In genomic region chr18:58609536-58609993, GRCh38 we compare ENCODE assay signal across 12 cellular contexts. TPM values are rescaled to one million over a fixed set of nuclear protein-coding genes. Genes with fewer than 3 reads are reported as not detected.
A peak's percentile ranks its signal among the peaks of the same experiment; 100 is the strongest.
DNase-seq lines count a peak whose midpoint lies in the region; ATAC-seq and TF ChIP-seq lines count a peak whose summit lies in the region.
"Had no signal": no experiment of that assay in that cellular context is flagged by ENCODE, and none has a peak within 500 bp of the region (broad histone marks: within the 10 kb centered on the region; RNA-seq: fewer than 3 reads in every experiment).

No MANE protein-coding gene starts in this region.

- H3K4me1 Mint-ChIP-seq in naive B cell = peaks cover 32 to 53% (median 48%) of the 10 kb centered on the region in 3 donors
- no peaks in the 10 kb centered on the region for H3K4me1 Mint-ChIP-seq in endothelial cell (ENCODE audit: unreplicated experiment)

- H2AFZ ChIP-seq in MM.1S (ENCODE audit: low read length) = peak overlapping the region; percentile 11; the same call in 1 of the 2 replicates

- peak; percentile 55 for ATAC-seq in activated CD4-positive, CD25-positive, alpha-beta regulatory T cell treated with anti-CD3 and anti-CD28 coated beads, Interleukin-2, amount 50 U/mL, for 24 hours
- peak; percentile 73 for ATAC-seq in GM21528 (IDR thresholded peaks at IDR 0.05; ENCODE audit: low FRiP score, unreplicated experiment)
- peak; percentile 89 to 94 for ATAC-seq in naive B cell (ENCODE audit: low read depth in 2 of 2)

- H3K27ac ChIP-seq in MM.1S (ENCODE audit: low read length) = no peak overlapping the region
- H3K27ac ChIP-seq: 22Rv1, coronary artery, ovary had no signal

- H3K36me3 Mint-ChIP-seq in naive B cell = no peaks in the 10 kb centered on the region
- H3K36me3 Mint-ChIP-seq in endothelial cell (ENCODE audit: low read depth, unreplicated experiment) = no peaks in the 10 kb centered on the region

- H3K27ac Mint-ChIP-seq in naive B cell (peak overlapping the region in 1 of 6 donors; percentile 80), endothelial cell (ENCODE audit: unreplicated experiment) (no peak overlapping the region)

- no peaks in the 10 kb centered on the region for H3K79me2 ChIP-seq in MM.1S (ENCODE audit: low read length)

- no peaks in the 10 kb centered on the region for H3K9me3 ChIP-seq in MM.1S (replicated peaks; ENCODE audit: insufficient read depth, low read length)
- H3K9me3 ChIP-seq: ovary had no signal

- TF ChIP-seq CTCF in MM.1S (IDR thresholded peaks at IDR 0.05; ENCODE audit: low read length) (no peak), endothelial cell (IDR thresholded peaks at IDR 0.05; ENCODE audit: unreplicated experiment) (no peak)

- no peak overlapping the region for H3K9ac ChIP-seq in MM.1S (ENCODE audit: low read length)

- no peak overlapping the region for H3K4me2 ChIP-seq in MM.1S (ENCODE audit: low read depth, low read length)

- H3K4me3 ChIP-seq in MM.1S (ENCODE audit: low read length) = no peak overlapping the region
- H3K4me3 ChIP-seq: coronary artery, ovary had no signal

- no peaks in the 10 kb centered on the region for H3K27me3 ChIP-seq in MM.1S (replicated peaks; ENCODE audit: insufficient read depth, low read length)
- H3K27me3 ChIP-seq: ovary had no signal

- no peaks in the 10 kb centered on the region for H4K20me1 ChIP-seq in MM.1S (ENCODE audit: insufficient read depth, low read length)

- H3K4me3 Mint-ChIP-seq in naive B cell (peak overlapping the region in 5 of 8 donors; percentile 25 to 77 (median 59)), endothelial cell (ENCODE audit: unreplicated experiment) (no peak overlapping the region)

- H3F3A ChIP-seq in MM.1S (ENCODE audit: insufficient read depth, low read length) = no peaks in the 10 kb centered on the region

- no peak for DNase-seq in activated CD4-positive, CD25-positive, alpha-beta regulatory T cell treated with anti-CD3 and anti-CD28 coated beads, Interleukin-2, amount 50 U/mL, for 72 hours
- DNase-seq in MM.1S = no peak
- DNase-seq in naive B cell = peak; percentile 17
- DNase-seq in activated CD4-positive, CD25-positive, alpha-beta regulatory T cell (lab: John Stamatoyannopoulos, UW) = no peak
- no peak for DNase-seq in erythroblast (lab: John Stamatoyannopoulos, UW)
- no peak for DNase-seq in endothelial cell (ENCODE audit: low spot score)
- DNase-seq: hypothalamus, ovary had no signal

- no peak for TF ChIP-seq POLR2A in erythroblast (IDR thresholded peaks at IDR 0.05; ENCODE audit: low read length)

- H3K4me1 ChIP-seq in MM.1S (ENCODE audit: low read length) = peaks cover 8% of the 10 kb centered on the region

- H3K9me3 Mint-ChIP-seq in naive B cell = no peaks in the 10 kb centered on the region
- no peaks in the 10 kb centered on the region for H3K9me3 Mint-ChIP-seq in endothelial cell (ENCODE audit: unreplicated experiment)

- H3K9me2 ChIP-seq in MM.1S (replicated peaks; ENCODE audit: insufficient read depth, low read length) = no peaks in the 10 kb centered on the region

- H3K27me3 Mint-ChIP-seq in naive B cell = no peaks in the 10 kb centered on the region
- peaks cover 2% of the 10 kb centered on the region for H3K27me3 Mint-ChIP-seq in endothelial cell (ENCODE audit: unreplicated experiment)

- no peaks in the 10 kb centered on the region for H3K36me3 ChIP-seq in MM.1S (replicated peaks; ENCODE audit: insufficient read depth, low read length)
- H3K36me3 ChIP-seq: ovary had no signal

RNA-seq across cellular contexts. Expression of gene ALPK2, which starts 19.3 kb away (rescaled TPM):
- polyA plus RNA-seq in naive B cell (ENCODE audit: low read depth in 6 of 6) = under 1 TPM in 3 of 6 donors, not detected in 3; 0.13 to 0.33 (median 0.18) TPM
- total RNA-seq in endothelial cell (ENCODE audit: unreplicated experiment) = 0.59 TPM
